ENCODE assay signal across 18 cellular contexts in genomic region chr7:150313367-150313809, GRCh38. TPM values are rescaled to one million over a fixed set of nuclear protein-coding genes. Genes with fewer than 3 reads are reported as not detected.
DNase-seq lines count a peak whose midpoint lies in the region; ATAC-seq, FAIRE-seq and TF ChIP-seq lines count a peak whose summit lies in the region.
"Had no signal": no experiment of that assay in that cellular context is flagged by ENCODE, and none has a peak within 500 bp of the region (broad histone marks: within the 10 kb centered on the region; RNA-seq: fewer than 3 reads in every experiment).

No MANE protein-coding gene starts in this region.

- no peak overlapping the region for H3K4me3 Mint-ChIP-seq in astrocyte (ENCODE audit: unreplicated experiment)
- H3K4me3 Mint-ChIP-seq in nephron: no peak overlapping the region

- H3K9me2 ChIP-seq in PC-9 (ENCODE audit: insufficient read depth): no peaks in the 10 kb centered on the region
- H3K9me2 ChIP-seq in PC-3 (replicated peaks; ENCODE audit: low read length): no peaks in the 10 kb centered on the region
- H3K9me2 ChIP-seq: SK-N-SH had no signal

- H3K27me3 ChIP-seq in PC-9 (ENCODE audit: insufficient read depth, low read depth) (no peaks in the 10 kb centered on the region), astrocyte (ENCODE audit: insufficient read depth, low read length) (no peaks in the 10 kb centered on the region), PC-3 (ENCODE audit: low read length) (no peaks in the 10 kb centered on the region)

- no peaks in the 10 kb centered on the region for H3K27me3 Mint-ChIP-seq in astrocyte (ENCODE audit: low read depth, unreplicated experiment)
- H3K27me3 Mint-ChIP-seq in nephron (ENCODE audit: low read depth): no peaks in the 10 kb centered on the region

- H3K9me3 ChIP-seq in PC-9 (ENCODE audit: insufficient read depth, low read depth) (no peaks in the 10 kb centered on the region), astrocyte (ENCODE audit: insufficient read depth, low read depth, low read length) (no peaks in the 10 kb centered on the region), PC-3 (ENCODE audit: low read length) (no peaks in the 10 kb centered on the region)
- H3K9me3 ChIP-seq: SK-N-SH had no signal

- peak overlapping the region; percentile 5 for H3K27ac Mint-ChIP-seq in astrocyte (ENCODE audit: unreplicated experiment)
- peak overlapping the region in 2 of 3 experiments; percentile 18 to 52 for H3K27ac Mint-ChIP-seq in nephron

- peaks cover 72% of the 10 kb centered on the region for H3K4me1 ChIP-seq in PC-9 (replicated peaks; ENCODE audit: insufficient read depth)
- peaks cover 7% of the 10 kb centered on the region for H3K4me1 ChIP-seq in astrocyte (ENCODE audit: insufficient read depth, low read length)
- H3K4me1 ChIP-seq in PC-3 (ENCODE audit: insufficient read depth, low read length): no peaks in the 10 kb centered on the region

- H3K4me3 ChIP-seq in PC-9 (peak overlapping the region; percentile 12; the same call in 1 of the 2 replicates), astrocyte (ENCODE audit: insufficient read depth, low read depth, low read length) (no peak overlapping the region), PC-3 (ENCODE audit: low read length) (no peak overlapping the region)

- H3K9me3 Mint-ChIP-seq in astrocyte (ENCODE audit: unreplicated experiment) (no peaks in the 10 kb centered on the region), nephron (no peaks in the 10 kb centered on the region)

- BruUV-seq in PC-9 (replicated peaks; lab: Mats Ljungman, UMichigan) (TSS peak; percentile 87), PC-3 (replicated peaks; lab: Mats Ljungman, UMichigan) (no TSS peak)

- POLR2A ChIA-PET in PC-9 (lab: Charles Lee; ENCODE audit: unreplicated experiment) (interaction anchor here (0.5 kb wide), 1 partner anchor 8 kb away, joined by 3 read pairs; no protein-coding TSS in a partner anchor), PC-3 (lab: Charles Lee; ENCODE audit: unreplicated experiment) (no interaction called here)

- H3K27ac ChIP-seq in PC-9: peak overlapping the region; percentile 71
- no peak overlapping the region for H3K27ac ChIP-seq in astrocyte (ENCODE audit: low read depth, low read length)
- H3K27ac ChIP-seq in PC-3 (ENCODE audit: low read length): no peak overlapping the region

- H3K36me3 Mint-ChIP-seq in astrocyte (ENCODE audit: low read depth, unreplicated experiment): no peaks in the 10 kb centered on the region
- no peaks in the 10 kb centered on the region for H3K36me3 Mint-ChIP-seq in nephron (ENCODE audit: low read depth)

- H3K36me3 ChIP-seq in PC-9 (ENCODE audit: low read depth): peaks cover 15% of the 10 kb centered on the region; the same call in 1 of the 2 replicates
- no peaks in the 10 kb centered on the region for H3K36me3 ChIP-seq in astrocyte (ENCODE audit: insufficient read depth, low read length)
- no peaks in the 10 kb centered on the region for H3K36me3 ChIP-seq in PC-3 (ENCODE audit: low read depth, low read length)

- in situ Hi-C loops in Caki2 (cut with HindIII; ENCODE audit: low pct_unique_long_range_greater_than_20kb, low sequenced_read_pairs): no loop called here

- ATAC-seq in PC-3: no peak
- ATAC-seq: Right ventricle myocardium inferior had no signal

- DNase-seq in Caki2 (ENCODE audit: low read depth) (peak; percentile 50), PC-9 (no peak), astrocyte (ENCODE audit: low read depth) (no peak), SW480 (ENCODE audit: low spot score) (no peak), PC-3 (no peak), dermis blood vessel endothelial cell (no peak)
- DNase-seq: C1 segment of cervical spinal cord, KG1, NCI-H1436, NCI-H2029 treated with DMSO at 0.1 percent for 48 hours, NCI-H748 treated with DMSO at 0.1 percent for 48 hours, SK-N-SH had no signal

- intact Hi-C loops in PC-9 (cut with micrococcal nuclease; ENCODE audit: unreplicated experiment): no loop called here
- intact Hi-C loops in PC-3 (cut with micrococcal nuclease): no loop called here

- H4K20me1 ChIP-seq in PC-9 (ENCODE audit: insufficient read depth) (no peaks in the 10 kb centered on the region), astrocyte (ENCODE audit: insufficient read depth, low read length) (no peaks in the 10 kb centered on the region), PC-3 (ENCODE audit: low read length) (no peaks in the 10 kb centered on the region)

- H3F3A ChIP-seq in PC-9 (ENCODE audit: insufficient read depth, low read depth): peaks cover 38% of the 10 kb centered on the region
- H3F3A ChIP-seq in PC-3 (ENCODE audit: low read length, unreplicated experiment): no peaks in the 10 kb centered on the region

- H2AFZ ChIP-seq in PC-9: no peak overlapping the region
- H2AFZ ChIP-seq in astrocyte (ENCODE audit: low read depth, low read length): no peak overlapping the region
- H2AFZ ChIP-seq in PC-3 (ENCODE audit: low read length): no peak overlapping the region

- H3K9ac ChIP-seq in astrocyte (ENCODE audit: low read length) (no peak overlapping the region), PC-3 (ENCODE audit: low read length) (no peak overlapping the region)
- H3K9ac ChIP-seq: SK-N-SH had no signal

- CTCF ChIA-PET in PC-9 (lab: Charles Lee): no interaction called here
- CTCF ChIA-PET in PC-3 (lab: Charles Lee): no interaction called here

- TF ChIP-seq CTCF in PC-9 (conservative IDR thresholded peaks at IDR 0.05): no peak
- no peak for TF ChIP-seq CTCF in astrocyte (IDR thresholded peaks at IDR 0.05; ENCODE audit: insufficient read depth, low read depth, low read length)
- no peak for TF ChIP-seq CTCF in nephron (IDR thresholded peaks at IDR 0.05; ENCODE audit: unreplicated experiment in 3 of 3)
- TF ChIP-seq CTCF in PC-3 (conservative IDR thresholded peaks at IDR 0.05; ENCODE audit: low read depth, low read length): no peak

- H3K4me1 Mint-ChIP-seq in astrocyte (ENCODE audit: low read depth, unreplicated experiment) (peaks cover 14% of the 10 kb centered on the region), nephron (peaks cover 8% of the 10 kb centered on the region)

- H3K79me2 ChIP-seq in PC-9 (ENCODE audit: low read depth) (peaks cover 69% of the 10 kb centered on the region), astrocyte (ENCODE audit: insufficient read depth, low read length) (no peaks in the 10 kb centered on the region), PC-3 (ENCODE audit: low read length) (no peaks in the 10 kb centered on the region)

- peak overlapping the region; percentile 59 for H3K4me2 ChIP-seq in PC-9
- no peak overlapping the region for H3K4me2 ChIP-seq in astrocyte (ENCODE audit: low read length)
- H3K4me2 ChIP-seq in PC-3 (ENCODE audit: low read length): no peak overlapping the region
- H3K4me2 ChIP-seq: SK-N-SH had no signal

- no peak for FAIRE-seq in astrocyte (lab: Jason Lieb, UNC)
- FAIRE-seq: A204.1, GM19239 had no signal

RNA-seq across cellular contexts. Expression of gene LRRC61, which starts 9.8 kb away (rescaled TPM):
- total RNA-seq in Caki2 (2014; rRNA removed; shearing (Covaris generic); ENCODE audit: low replicate concordance): 53.9 and 54.9 TPM in 2 replicates
- 34.8 and 42.3 TPM in 2 replicates for total RNA-seq in PC-9 (2021)
- total RNA-seq in astrocyte: 0.24 and 0.45 TPM in 2 replicates
- 15.1 and 16.4 TPM in 2 replicates for total RNA-seq in PC-3 (2014; rRNA removed)
- total RNA-seq in dermis blood vessel endothelial cell: 5.4 and 18.0 TPM in 2 replicates
- total RNA-seq: M059J had no signal

RNA-seq across cellular contexts. Expression of gene ACTR3C, which starts 10.0 kb away (rescaled TPM):
- 3.7 and 23.0 TPM in 2 replicates for total RNA-seq in Caki2 (2014; rRNA removed; shearing (Covaris generic); ENCODE audit: low replicate concordance)
- total RNA-seq in PC-9 (2021): 24.1 and 34.5 TPM in 2 replicates
- 0.25 TPM in 1 of 2 replicates, not detected in the other for total RNA-seq in astrocyte
- total RNA-seq in PC-3 (2014; rRNA removed): 7.8 and 10.8 TPM in 2 replicates
- 8.9 and 9.5 TPM in 2 replicates for total RNA-seq in dermis blood vessel endothelial cell
- total RNA-seq: M059J, NCI-H460 had no signal

RNA-seq across cellular contexts. Expression of gene RARRES2, which starts 28.0 kb away (rescaled TPM):
- 2.7 and 10.6 TPM in 2 replicates for total RNA-seq in Caki2 (2014; rRNA removed; shearing (Covaris generic); ENCODE audit: low replicate concordance)
- total RNA-seq in PC-9 (2021) (not detected in 2 replicates), astrocyte (19.4 and 21.7 TPM in 2 replicates), PC-3 (2014; rRNA removed) (1.6 TPM in 1 of 2 replicates, not detected in the other), dermis blood vessel endothelial cell (0.65 and 1.9 TPM in 2 replicates)
- total RNA-seq: NCI-H460 had no signal

RNA-seq across cellular contexts. Expression of gene REPIN1, which starts 55.2 kb away (rescaled TPM):
- total RNA-seq in Caki2 (2014; rRNA removed; shearing (Covaris generic); ENCODE audit: low replicate concordance): 86.1 and 89.8 TPM in 2 replicates
- total RNA-seq in PC-9 (2021): 172 and 174 TPM in 2 replicates
- 80.1 and 95.3 TPM in 2 replicates for total RNA-seq in astrocyte
- 124 and 153 TPM in 2 replicates for total RNA-seq in PC-3 (2014; rRNA removed)
- 83.9 and 124 TPM in 2 replicates for total RNA-seq in dermis blood vessel endothelial cell
